ENCODE assay signal across 36 cellular contexts in the genomic region with DNA sequence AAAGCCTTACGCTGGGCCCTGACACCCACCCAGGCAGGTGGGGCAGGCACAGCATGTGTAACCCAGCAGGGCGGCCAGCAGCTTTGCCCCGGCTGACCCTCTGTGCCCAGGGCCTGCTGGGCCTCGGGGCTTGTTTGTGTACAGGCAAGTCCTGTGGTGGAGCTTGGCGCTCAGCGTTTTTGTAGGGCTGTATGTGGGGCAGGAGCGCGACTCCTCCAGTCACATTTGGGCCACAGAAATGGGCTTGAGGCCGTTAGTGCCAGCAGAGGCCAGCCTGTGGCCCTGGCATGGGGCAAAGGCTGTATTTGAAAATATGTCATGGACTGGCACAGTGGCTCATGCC. TPM values are rescaled to one million over a fixed set of nuclear protein-coding genes. Genes with fewer than 3 reads are reported as not detected.
"Had no signal": no experiment of that assay in that cellular context is flagged by ENCODE, and none has a peak within 500 bp of the region (broad histone marks: within the 10 kb centered on the region; RNA-seq: fewer than 3 reads in every experiment).

No MANE protein-coding gene starts in this region.

- H3K27me3 ChIP-seq: adrenal gland, body of pancreas, colonic mucosa, esophagus squamous epithelium, gastroesophageal sphincter had no signal

- H3K9me3 ChIP-seq: adrenal gland, body of pancreas, colonic mucosa, esophagus squamous epithelium, gastroesophageal sphincter had no signal

- H3K36me3 ChIP-seq: colonic mucosa had no signal

- H3K4me3 ChIP-seq: adrenal gland, body of pancreas, colonic mucosa, esophagus squamous epithelium, gastroesophageal sphincter had no signal

- H3K27ac ChIP-seq: adrenal gland, body of pancreas, colonic mucosa, epithelial cell of prostate, esophagus squamous epithelium, gastroesophageal sphincter, WERI-Rb-1 had no signal

- ATAC-seq: activated CD4-positive, CD25-positive, alpha-beta regulatory T cell treated with anti-CD3 and anti-CD28 coated beads, Interleukin-2, amount 50 U/mL, for 24 hours; activated CD8-positive, alpha-beta memory T cell treated with anti-CD3 and anti-CD28 coated beads, Interleukin-2, amount 10 ng/mL, durations not matched to agents 7 days and 5 days; activated CD8-positive, alpha-beta T cell treated with anti-CD3 and anti-CD28 coated beads, Interleukin-2, amount 10 ng/mL, durations not matched to agents 7 days and 5 days; activated naive CD8-positive, alpha-beta T cell treated with anti-CD3 and anti-CD28 coated beads, Interleukin-2, amount 50 U/mL, for 24 hours; body of pancreas; gastroesophageal sphincter; T-helper 17 cell had no signal

- H3K4me1 ChIP-seq: adrenal gland, body of pancreas, colonic mucosa, esophagus squamous epithelium, gastroesophageal sphincter had no signal

- DNase-seq: activated B cell treated with CpG ODN at 0.5 μM for 24 hours; activated CD4-positive, alpha-beta memory T cell treated with anti-CD3 and anti-CD28 coated beads for 36 hours; activated CD4-positive, alpha-beta T cell treated with anti-CD3 and anti-CD28 coated beads for 48 hours; activated CD8-positive, alpha-beta memory T cell treated with anti-CD3 and anti-CD28 coated beads, Interleukin-2, amount 10 ng/mL, durations not matched to agents 7 days and 5 days; activated CD8-positive, alpha-beta memory T cell treated with anti-CD3 and anti-CD28 coated beads, Interleukin-2, amount 50 U/mL, for 4 hours; activated CD8-positive, alpha-beta T cell treated with anti-CD3 and anti-CD28 coated beads, Interleukin-2, amount 10 ng/mL, durations not matched to agents 7 days and 5 days; activated effector memory CD4-positive, alpha-beta T cell treated with anti-CD3 and anti-CD28 coated beads, Interleukin-2, amount 50 U/mL, for 16 hours; activated naive CD4-positive, alpha-beta T cell treated with anti-CD3 and anti-CD28 coated beads for 36 hours; activated naive CD8-positive, alpha-beta T cell treated with anti-CD3 and anti-CD28 coated beads for 36 hours; activated naive CD8-positive, alpha-beta T cell treated with anti-CD3 and anti-CD28 coated beads, Interleukin-2, amount 50 U/mL, for 24 hours; activated T-cell treated with anti-CD3 and anti-CD28 coated beads, Interleukin-2, amount 50 U/mL, for 1 hour; activated T-cell treated with anti-CD3 and anti-CD28 coated beads, Interleukin-2, amount 50 U/mL, for 48 hours; adrenal gland; amygdala; aorta; body of pancreas; caudate nucleus; colonic mucosa; effector CD8-positive, alpha-beta T cell; esophagus squamous epithelium; foreskin melanocyte; head of caudate nucleus; T-helper 1 cell; T-helper 17 cell; T1000; WERI-Rb-1 had no signal

RNA-seq across cellular contexts. Expression of gene HGFAC, which starts 14.7 kb away (rescaled TPM):
- total RNA-seq: activated B cell treated with CpG ODN at 0.5 μM for 24 hours; activated CD4-positive, alpha-beta memory T cell treated with anti-CD3 and anti-CD28 coated beads for 36 hours; activated CD8-positive, alpha-beta memory T cell treated with anti-CD3 and anti-CD28 coated beads for 36 hours; activated CD8-positive, alpha-beta memory T cell treated with anti-CD3 and anti-CD28 coated beads, Interleukin-2, amount 10 ng/mL, durations not matched to agents 7 days and 5 days; activated CD8-positive, alpha-beta T cell treated with anti-CD3 and anti-CD28 coated beads, Interleukin-2, amount 10 ng/mL, durations not matched to agents 7 days and 5 days; activated naive CD4-positive, alpha-beta T cell treated with anti-CD3 and anti-CD28 coated beads for 36 hours; activated naive CD8-positive, alpha-beta T cell treated with anti-CD3 and anti-CD28 coated beads for 36 hours; activated T-helper 1 cell treated with anti-CD3 and anti-CD28 coated beads, Interleukin-12 subunit alpha, Interleukin-12 subunit beta, Interleukin-2, Interleukin-4 antibody, amounts not matched to agents 30 ng/mL and 10 ng/mL and 1 ng/mL, durations not matched to agents 14 hours and 24 hours and 36 hours; activated T-helper 2 cell treated with anti-CD3 and anti-CD28 coated beads, Interferon-gamma antibody, Interleukin-2, Interleukin-4, amounts not matched to agents 10 μg/mL and 5 μg/mL and 100 μg/mL, durations not matched to agents 14 hours and 24 hours and 36 hours; fibroblast of villous mesenchyme; T-helper 17 cell had no signal
- polyA plus RNA-seq: fibroblast of lung had no signal

RNA-seq across cellular contexts. Expression of gene DOK7, which starts 36.0 kb away (rescaled TPM):
- total RNA-seq: activated CD4-positive, alpha-beta memory T cell treated with anti-CD3 and anti-CD28 coated beads for 36 hours; activated CD8-positive, alpha-beta memory T cell treated with anti-CD3 and anti-CD28 coated beads for 36 hours; activated CD8-positive, alpha-beta memory T cell treated with anti-CD3 and anti-CD28 coated beads, Interleukin-2, amount 10 ng/mL, durations not matched to agents 7 days and 5 days; activated CD8-positive, alpha-beta T cell treated with anti-CD3 and anti-CD28 coated beads, Interleukin-2, amount 10 ng/mL, durations not matched to agents 7 days and 5 days; activated naive CD4-positive, alpha-beta T cell treated with anti-CD3 and anti-CD28 coated beads for 36 hours; activated naive CD8-positive, alpha-beta T cell treated with anti-CD3 and anti-CD28 coated beads for 36 hours; activated T-helper 1 cell treated with anti-CD3 and anti-CD28 coated beads, Interleukin-12 subunit alpha, Interleukin-12 subunit beta, Interleukin-2, Interleukin-4 antibody, amounts not matched to agents 30 ng/mL and 10 ng/mL and 1 ng/mL, durations not matched to agents 14 hours and 24 hours and 36 hours; activated T-helper 2 cell treated with anti-CD3 and anti-CD28 coated beads, Interferon-gamma antibody, Interleukin-2, Interleukin-4, amounts not matched to agents 10 μg/mL and 5 μg/mL and 100 μg/mL, durations not matched to agents 14 hours and 24 hours and 36 hours; dermis microvascular lymphatic vessel endothelial cell; endothelial cell of umbilical vein; fibroblast of villous mesenchyme; T-helper 17 cell had no signal
- polyA plus RNA-seq: endothelial cell of umbilical vein, fibroblast of lung had no signal
